ENCODE assay signal across 16 cellular contexts in genomic region chr3:37115451-37115850, GRCh38.
DNase-seq lines count a peak whose midpoint lies in the region; TF ChIP-seq lines count a peak whose summit lies in the region.
"Had no signal": no experiment of that assay in that cellular context is flagged by ENCODE, and none has a peak within 500 bp of the region (broad histone marks: within the 10 kb centered on the region; RNA-seq: fewer than 3 reads in every experiment).

No MANE protein-coding gene starts in this region.

- CTCF ChIA-PET in RWPE1 (lab: Yijun Ruan, JAX) = no interaction called here

- DNase-seq in ELR (ENCODE audit: low read depth) = peak; percentile 55
- peak; percentile 8 for DNase-seq in RWPE1 (ENCODE audit: low spot score)
- peak; percentile 81 for DNase-seq in epithelial cell of esophagus (ENCODE audit: low read depth)
- DNase-seq in inferior parietal cortex (ENCODE audit: extremely low spot score) = no peak
- DNase-seq in NCI-H748 treated with DMSO at 0.1 percent for 48 hours (lab: John Stamatoyannopoulos, UW) = no peak
- no peak for DNase-seq in NCI-H2081 (lab: John Stamatoyannopoulos, UW)
- no peak for DNase-seq in anterior cingulate cortex (lab: John Stamatoyannopoulos, UW)
- DNase-seq: activated CD8-positive, alpha-beta T cell treated with anti-CD3 and anti-CD28 coated beads, Interleukin-2, amount 10 ng/mL, durations not matched to agents 7 days and 5 days; AML-193; dorsolateral prefrontal cortex; naive thymus-derived CD8-positive, alpha-beta T cell; NCI-H146; NCI-H446; psoas muscle; stimulated activated CD4-positive, alpha-beta T cell treated with anti-CD3 and anti-CD28 coated beads, Interleukin-15, amount 100 ng/mL, for 24 hours had no signal

- H3K36me3 ChIP-seq in neutrophil = peaks cover 5% of the 10 kb centered on the region

- H3K27ac ChIP-seq in RWPE1 (no peak overlapping the region), neutrophil (peak overlapping the region; percentile 47)
- H3K27ac ChIP-seq: psoas muscle had no signal

- no peaks in the 10 kb centered on the region for H3K27me3 ChIP-seq in neutrophil
- H3K27me3 ChIP-seq: dorsolateral prefrontal cortex had no signal

- H3K4me1 ChIP-seq in neutrophil (ENCODE audit: control insufficient read depth in 1 of 2, insufficient read depth in 1 of 2, low read depth in 1 of 2, low read length in 1 of 2) = peaks cover 12 to 14% of the 10 kb centered on the region in 2 experiments

- no peak for TF ChIP-seq CTCF in RWPE1 (conservative IDR thresholded peaks at IDR 0.05; ENCODE audit: low read depth)
- no peak for TF ChIP-seq CTCF in epithelial cell of esophagus (IDR thresholded peaks at IDR 0.05; ENCODE audit: insufficient read depth, low read depth, low read length, missing control alignments)
- TF ChIP-seq CTCF in neutrophil (IDR thresholded peaks at IDR 0.05) = no peak

- H3K9me3 ChIP-seq in neutrophil = no peaks in the 10 kb centered on the region
- H3K9me3 ChIP-seq: psoas muscle had no signal

- no peak overlapping the region for H3K4me3 ChIP-seq in epithelial cell of esophagus (ENCODE audit: low read length)
- no peak overlapping the region for H3K4me3 ChIP-seq in neutrophil (ENCODE audit: low read depth in 1 of 2, low read length in 1 of 2)
- H3K4me3 ChIP-seq: dorsolateral prefrontal cortex, psoas muscle had no signal

- POLR2A ChIA-PET in RWPE1 (lab: Yijun Ruan, JAX; ENCODE audit: low non-redundant PET) = no interaction called here

Comparison
In these comparisons a context has a peak if more than half of its experiments do, and no peak if none do; other contexts are left out.
1. DNase-seq: peak in ELR (single experiment), RWPE1 (single experiment) and epithelial cell of esophagus (single experiment); none in inferior parietal cortex (single experiment), NCI-H748 treated with DMSO at 0.1 percent for 48 hours (single experiment), NCI-H2081 (0 of 2) and anterior cingulate cortex (0 of 58).